14 cellular contexts compared by ENCODE assay signal in genomic region chr11:125390949-125391348, GRCh38.
DNase-seq lines count a peak whose midpoint lies in the region; ATAC-seq and TF ChIP-seq lines count a peak whose summit lies in the region.
"Had no signal": no experiment of that assay in that cellular context is flagged by ENCODE, and none has a peak within 500 bp of the region (broad histone marks: within the 10 kb centered on the region; RNA-seq: fewer than 3 reads in every experiment).

No MANE protein-coding gene starts in this region.

- no peaks in the 10 kb centered on the region for H3K36me3 ChIP-seq in upper lobe of right lung

- H3K27ac ChIP-seq in upper lobe of right lung, result peak overlapping the region; percentile 53
- H3K27ac ChIP-seq: A549 had no signal

- no peak overlapping the region for H3K27ac Mint-ChIP-seq in type B pancreatic cell
- no peak overlapping the region for H3K27ac Mint-ChIP-seq in activated T-helper 17 cell treated with anti-CD3 and anti-CD28 coated beads, Interleukin-2, amount 50 U/mL, for 72 hours
- H3K27ac Mint-ChIP-seq: activated CD4-positive, alpha-beta T cell treated with anti-CD3 and anti-CD28 coated beads for 36 hours had no signal

- intact Hi-C loops in left cardiac atrium (cut with DNase I) (no loop called here), cardiac septum (cut with DNase I) (no loop called here), upper lobe of right lung (cut with DNase I) (no loop called here)

- no peaks in the 10 kb centered on the region for H3K27me3 ChIP-seq in upper lobe of right lung

- no peaks in the 10 kb centered on the region for H3K9me3 Mint-ChIP-seq in type B pancreatic cell
- H3K9me3 Mint-ChIP-seq in activated T-helper 17 cell treated with anti-CD3 and anti-CD28 coated beads, Interleukin-2, amount 50 U/mL, for 72 hours, result no peaks in the 10 kb centered on the region

- peaks cover 3% of the 10 kb centered on the region for H3K36me3 Mint-ChIP-seq in type B pancreatic cell
- no peaks in the 10 kb centered on the region for H3K36me3 Mint-ChIP-seq in activated T-helper 17 cell treated with anti-CD3 and anti-CD28 coated beads, Interleukin-2, amount 50 U/mL, for 72 hours (ENCODE audit: low read depth)

- no peak overlapping the region for H3K4me3 Mint-ChIP-seq in type B pancreatic cell
- no peak overlapping the region for H3K4me3 Mint-ChIP-seq in activated T-helper 17 cell treated with anti-CD3 and anti-CD28 coated beads, Interleukin-2, amount 50 U/mL, for 72 hours
- H3K4me3 Mint-ChIP-seq: activated CD4-positive, alpha-beta T cell treated with anti-CD3 and anti-CD28 coated beads for 36 hours had no signal

- peaks cover 18% of the 10 kb centered on the region for H3K4me1 Mint-ChIP-seq in type B pancreatic cell (ENCODE audit: unreplicated experiment)
- H3K4me1 Mint-ChIP-seq in activated T-helper 17 cell treated with anti-CD3 and anti-CD28 coated beads, Interleukin-2, amount 50 U/mL, for 72 hours, result no peaks in the 10 kb centered on the region
- H3K4me1 Mint-ChIP-seq: activated CD4-positive, alpha-beta T cell treated with anti-CD3 and anti-CD28 coated beads for 36 hours had no signal

- H3K4me3 ChIP-seq in astrocyte of the cerebellum (ENCODE audit: low read depth, low read length), result no peak overlapping the region
- H3K4me3 ChIP-seq in upper lobe of right lung, result no peak overlapping the region
- H3K4me3 ChIP-seq: A549 had no signal

- DNase-seq in left cardiac atrium, result peak; percentile 19
- DNase-seq in cardiac septum (ENCODE audit: low spot score), result no peak
- DNase-seq in astrocyte of the cerebellum (ENCODE audit: low read depth), result peak; percentile 57
- peak; percentile 75 for DNase-seq in hepatic stellate cell (ENCODE audit: low spot score)
- no peak for DNase-seq in upper lobe of right lung
- no peak for DNase-seq in type B pancreatic cell (ENCODE audit: extremely low spot score, unreplicated experiment)
- DNase-seq in NCI-H2081 (lab: John Stamatoyannopoulos, UW), result no peak
- DNase-seq: activated CD4-positive, alpha-beta T cell treated with anti-CD3 and anti-CD28 coated beads for 36 hours; cerebellar nuclear complex; foreskin melanocyte; NCI-H146; occipital lobe had no signal

- no peak for TF ChIP-seq CTCF in astrocyte of the cerebellum (IDR thresholded peaks at IDR 0.05; ENCODE audit: low read depth, low read length, missing control alignments)
- TF ChIP-seq CTCF in upper lobe of right lung (IDR thresholded peaks at IDR 0.05), result no peak
- TF ChIP-seq CTCF in type B pancreatic cell (conservative IDR thresholded peaks at IDR 0.05), result no peak

- ATAC-seq in left cardiac atrium (peak; percentile 24 to 46), upper lobe of right lung (peak; percentile 51)
- ATAC-seq in activated T-helper 17 cell treated with anti-CD3 and anti-CD28 coated beads, Interleukin-2, amount 50 U/mL, for 72 hours (replicated peaks), result no peak
- ATAC-seq: A549; activated CD4-positive, alpha-beta T cell treated with anti-CD3 and anti-CD28 coated beads for 36 hours had no signal

- in situ Hi-C loops in astrocyte of the cerebellum (cut with HindIII; ENCODE audit: low sequenced_read_pairs), result no loop called here

- no peaks in the 10 kb centered on the region for H3K9me3 ChIP-seq in upper lobe of right lung
- H3K9me3 ChIP-seq: A549 had no signal

- peaks cover 5% of the 10 kb centered on the region for H3K27me3 Mint-ChIP-seq in type B pancreatic cell
- peaks cover 36% of the 10 kb centered on the region for H3K27me3 Mint-ChIP-seq in activated T-helper 17 cell treated with anti-CD3 and anti-CD28 coated beads, Interleukin-2, amount 50 U/mL, for 72 hours

- H3K4me1 ChIP-seq in upper lobe of right lung, result peaks cover 18% of the 10 kb centered on the region
- H3K4me1 ChIP-seq: A549 had no signal

Comparison
In these comparisons a context has a peak if more than half of its experiments do, and no peak if none do; other contexts are left out.
1. DNase-seq: peak in left cardiac atrium (single experiment), astrocyte of the cerebellum (single experiment) and hepatic stellate cell (single experiment); none in cardiac septum (single experiment), upper lobe of right lung (single experiment), type B pancreatic cell (single experiment) and NCI-H2081 (0 of 2).